12 cellular contexts compared by ENCODE assay signal in the genomic region with DNA sequence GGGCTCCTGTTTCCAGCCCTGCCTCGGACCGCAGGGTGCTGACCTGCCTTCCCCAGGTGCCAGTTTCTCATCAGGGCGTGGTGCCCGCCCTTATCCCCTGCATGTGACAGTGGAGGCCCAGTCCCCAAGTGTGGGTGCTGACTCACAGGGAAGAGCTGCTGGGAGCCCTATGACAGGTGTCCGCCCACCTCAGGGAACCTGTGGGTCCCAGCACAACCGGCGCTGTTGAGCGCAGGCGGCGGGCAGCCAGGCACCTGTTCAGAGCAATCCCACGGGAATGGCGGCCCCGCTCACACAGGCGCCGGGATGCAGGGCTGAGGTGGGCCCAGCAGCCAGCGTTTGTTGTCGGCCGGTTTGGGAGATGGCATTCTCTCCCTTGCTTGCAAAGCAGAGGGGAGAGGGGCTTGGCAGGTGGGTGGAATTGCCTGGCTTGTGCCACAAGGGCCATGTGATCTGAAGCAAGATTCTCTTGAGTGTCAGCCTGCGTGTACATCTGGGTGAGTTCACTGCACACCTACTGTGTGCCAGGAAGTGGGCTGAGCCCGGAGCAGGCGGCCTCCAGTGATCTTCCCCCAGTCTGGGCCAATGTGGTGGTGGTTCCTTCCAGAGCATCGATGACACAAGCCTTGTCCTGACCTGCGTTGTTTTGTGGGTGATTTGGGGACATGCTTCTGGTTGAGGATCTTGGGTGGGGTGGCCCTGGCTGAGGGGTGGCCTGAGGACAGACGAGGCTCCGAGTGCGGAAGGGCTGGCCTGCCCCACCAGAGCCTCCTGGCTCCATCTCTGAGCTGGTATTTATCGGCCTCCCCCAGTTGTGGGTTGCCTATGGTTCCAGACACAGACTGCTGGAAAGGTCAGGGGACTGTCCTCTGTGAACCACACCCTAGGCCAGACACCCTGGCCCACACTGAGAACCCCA. TPM values are rescaled to one million over a fixed set of nuclear protein-coding genes. Genes with fewer than 3 reads are reported as not detected.
DNase-seq lines count a peak whose midpoint lies in the region; ATAC-seq, FAIRE-seq and TF ChIP-seq lines count a peak whose summit lies in the region.
"Had no signal": no experiment of that assay in that cellular context is flagged by ENCODE, and none has a peak within 500 bp of the region (broad histone marks: within the 10 kb centered on the region; RNA-seq: fewer than 3 reads in every experiment).

No MANE protein-coding gene starts in this region.

- intact Hi-C loops in kidney (cut with DNase I) = no loop called here

- FAIRE-seq in kidney (lab: Jason Lieb, UNC) = no peak

- no peak overlapping the region for H3K4me3 ChIP-seq in HEK293 (ENCODE audit: low read depth, low read length)
- no peak overlapping the region for H3K4me3 ChIP-seq in kidney (ENCODE audit: low read length in 2 of 2)

- H3K4me3 Mint-ChIP-seq in T-helper 17 cell = peak overlapping the region; percentile 67
- H3K4me3 Mint-ChIP-seq in stimulated activated effector memory CD8-positive, alpha-beta T cell treated with anti-CD3 and anti-CD28 coated beads, Interleukin-12 subunit alpha, Interleukin-12 subunit beta, amount 100 ng/mL, for 72 hours = peak overlapping the region; percentile 74
- H3K4me3 Mint-ChIP-seq: activated CD4-positive, alpha-beta T cell treated with anti-CD3 and anti-CD28 coated beads for 36 hours had no signal

- H3K36me3 Mint-ChIP-seq in T-helper 17 cell (ENCODE audit: low read depth) = no peaks in the 10 kb centered on the region
- H3K36me3 Mint-ChIP-seq in stimulated activated effector memory CD8-positive, alpha-beta T cell treated with anti-CD3 and anti-CD28 coated beads, Interleukin-12 subunit alpha, Interleukin-12 subunit beta, amount 100 ng/mL, for 72 hours = peaks cover 5% of the 10 kb centered on the region

- no peak for DNase-seq in T-helper 17 cell
- DNase-seq in kidney = peak; percentile 78
- DNase-seq in stimulated activated effector memory CD8-positive, alpha-beta T cell treated with anti-CD3 and anti-CD28 coated beads, Interleukin-12 subunit alpha, Interleukin-12 subunit beta, amount 100 ng/mL, for 72 hours (ENCODE audit: low spot score in 2 of 2) = no peak
- no peak for DNase-seq in mucosa of gallbladder (ENCODE audit: low spot score)
- DNase-seq in NCI-H128 (lab: John Stamatoyannopoulos, UW; ENCODE audit: unreplicated experiment) = no peak
- no peak for DNase-seq in NCI-H510A (lab: John Stamatoyannopoulos, UW)
- DNase-seq: activated CD4-positive, alpha-beta T cell treated with anti-CD3 and anti-CD28 coated beads for 36 hours; effector CD8-positive, alpha-beta T cell; IMR-90; NCI-H345; stimulated activated CD4-positive, alpha-beta T cell treated with anti-CD3 and anti-CD28 coated beads, Interleukin-4, amount 100 ng/mL, for 1 hour had no signal

- H3K4me1 Mint-ChIP-seq in T-helper 17 cell = peaks cover 11% of the 10 kb centered on the region
- peaks cover 26% of the 10 kb centered on the region for H3K4me1 Mint-ChIP-seq in stimulated activated effector memory CD8-positive, alpha-beta T cell treated with anti-CD3 and anti-CD28 coated beads, Interleukin-12 subunit alpha, Interleukin-12 subunit beta, amount 100 ng/mL, for 72 hours

- H3K9me3 Mint-ChIP-seq in stimulated activated effector memory CD8-positive, alpha-beta T cell treated with anti-CD3 and anti-CD28 coated beads, Interleukin-12 subunit alpha, Interleukin-12 subunit beta, amount 100 ng/mL, for 72 hours = no peaks in the 10 kb centered on the region

- H3K9ac ChIP-seq in kidney (ENCODE audit: low read length in 2 of 2) = no peak overlapping the region

- POLR2A ChIA-PET in HEK293 (lab: Yijun Ruan, JAX) = no interaction called here

- no peaks in the 10 kb centered on the region for H3K36me3 ChIP-seq in HEK293 (ENCODE audit: control insufficient read depth in 2 of 2, insufficient read depth in 1 of 2, low read length in 2 of 2)
- no peaks in the 10 kb centered on the region for H3K36me3 ChIP-seq in kidney (ENCODE audit: control insufficient read depth in 1 of 2, insufficient read depth in 2 of 2, low read length in 2 of 2)

- H3K27ac ChIP-seq in HEK293 (ENCODE audit: extremely low read depth, low read depth, low read length) (no peak overlapping the region), kidney (ENCODE audit: low read depth in 2 of 2, low read length in 2 of 2) (no peak overlapping the region)

- H3K4me1 ChIP-seq in HEK293 (ENCODE audit: control insufficient read depth, insufficient read depth, low read length) = no peaks in the 10 kb centered on the region; the same call in 1 of the 2 replicates
- H3K4me1 ChIP-seq in kidney (ENCODE audit: control insufficient read depth in 1 of 2, insufficient read depth in 1 of 2, low read depth in 1 of 2, low read length in 2 of 2) = peaks cover 6 to 41% of the 10 kb centered on the region in 2 donors

- CTCF ChIA-PET in HEK293 (lab: Yijun Ruan, JAX) = no interaction called here

- no peaks in the 10 kb centered on the region for H3K9me3 ChIP-seq in HEK293 (ENCODE audit: control insufficient read depth, insufficient read depth, low read depth, low read length)
- no peaks in the 10 kb centered on the region for H3K9me3 ChIP-seq in T-helper 17 cell (ENCODE audit: control insufficient read depth, low read length, poor library complexity, severe bottlenecking)
- no peaks in the 10 kb centered on the region for H3K9me3 ChIP-seq in kidney (ENCODE audit: control insufficient read depth in 1 of 2, low read length in 2 of 2)

- peak overlapping the region; percentile 74 for H3K27ac Mint-ChIP-seq in T-helper 17 cell
- no peak overlapping the region for H3K27ac Mint-ChIP-seq in stimulated activated effector memory CD8-positive, alpha-beta T cell treated with anti-CD3 and anti-CD28 coated beads, Interleukin-12 subunit alpha, Interleukin-12 subunit beta, amount 100 ng/mL, for 72 hours
- H3K27ac Mint-ChIP-seq: activated CD4-positive, alpha-beta T cell treated with anti-CD3 and anti-CD28 coated beads for 36 hours had no signal

- no peak for TF ChIP-seq CTCF in HEK293 (tag by site-specific recombination; IDR thresholded peaks at IDR 0.05)
- no peak for TF ChIP-seq CTCF in kidney (IDR thresholded peaks at IDR 0.05; ENCODE audit: borderline replicate concordance, extremely low read depth, insufficient read depth)

- H3K27me3 Mint-ChIP-seq in T-helper 17 cell = no peaks in the 10 kb centered on the region
- H3K27me3 Mint-ChIP-seq: activated CD4-positive, alpha-beta T cell treated with anti-CD3 and anti-CD28 coated beads for 36 hours had no signal

- no peak for ATAC-seq in T-helper 17 cell
- ATAC-seq in stimulated activated effector memory CD8-positive, alpha-beta T cell treated with anti-CD3 and anti-CD28 coated beads, Interleukin-12 subunit alpha, Interleukin-12 subunit beta, amount 100 ng/mL, for 72 hours = no peak
- ATAC-seq: activated CD4-positive, alpha-beta T cell treated with anti-CD3 and anti-CD28 coated beads for 36 hours had no signal

TF ChIP-seq in HEK293, 187 proteins besides CTCF, POLR2A, EP300 and RAD21 (continues in another document):
- TF ChIP-seq KLF7 (tag by site-specific recombination; IDR thresholded peaks at IDR 0.05; ENCODE audit: borderline replicate concordance) (no peak), ZNF473 (tag by site-specific recombination; IDR thresholded peaks at IDR 0.05) (no peak), ZIC2 (tag by site-specific recombination; IDR thresholded peaks at IDR 0.05) (0 out of 2 replicates have a peak, but pooled peaks have one; percentile 6), ZNF560 (tag by site-specific recombination; IDR thresholded peaks at IDR 0.05; ENCODE audit: borderline replicate concordance) (no peak), ZNF416 (tag by site-specific recombination; IDR thresholded peaks at IDR 0.05) (no peak), ZNF341 (tag by site-specific recombination; IDR thresholded peaks at IDR 0.05; ENCODE audit: low read depth) (0 out of 2 replicates have a peak, but pooled peaks have one; percentile 48), EGR2 (tag by site-specific recombination; IDR thresholded peaks at IDR 0.05; ENCODE audit: low read depth) (peak; percentile 51; the same call in 1 of the 2 replicates), ZNF169 (tag by site-specific recombination; IDR thresholded peaks at IDR 0.05) (no peak), ZFHX2 (tag by site-specific recombination; conservative IDR thresholded peaks at IDR 0.05) (peak; percentile 30), ZNF791 (tag by site-specific recombination; IDR thresholded peaks at IDR 0.05) (no peak), ZNF2 (tag by site-specific recombination; IDR thresholded peaks at IDR 0.05) (no peak), ZNF10 (tag by site-specific recombination; IDR thresholded peaks at IDR 0.05) (no peak)
- TF ChIP-seq, protein P1, sequence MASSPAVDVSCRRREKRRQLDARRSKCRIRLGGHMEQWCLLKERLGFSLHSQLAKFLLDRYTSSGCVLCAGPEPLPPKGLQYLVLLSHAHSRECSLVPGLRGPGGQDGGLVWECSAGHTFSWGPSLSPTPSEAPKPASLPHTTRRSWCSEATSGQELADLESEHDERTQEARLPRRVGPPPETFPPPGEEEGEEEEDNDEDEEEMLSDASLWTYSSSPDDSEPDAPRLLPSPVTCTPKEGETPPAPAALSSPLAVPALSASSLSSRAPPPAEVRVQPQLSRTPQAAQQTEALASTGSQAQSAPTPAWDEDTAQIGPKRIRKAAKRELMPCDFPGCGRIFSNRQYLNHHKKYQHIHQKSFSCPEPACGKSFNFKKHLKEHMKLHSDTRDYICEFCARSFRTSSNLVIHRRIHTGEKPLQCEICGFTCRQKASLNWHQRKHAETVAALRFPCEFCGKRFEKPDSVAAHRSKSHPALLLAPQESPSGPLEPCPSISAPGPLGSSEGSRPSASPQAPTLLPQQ (tag by site-specific recombination; IDR thresholded peaks at IDR 0.05) = 0 out of 2 replicates have a peak, but pooled peaks have one; percentile 25

RNA-seq across cellular contexts. Expression of gene PWWP2B, which starts 2.4 kb away (rescaled TPM):
- total RNA-seq in T-helper 17 cell (10 to 100 TPM; 15.7 to 16.7 TPM), kidney (24.3 TPM), mucosa of gallbladder (52.9 TPM)
- polyA plus RNA-seq in kidney (ENCODE audit: insufficient read depth, low read depth, low replicate concordance) = 12.9 TPM
